Comparison of ENCODE assay signal across 12 cellular contexts in genomic region chr5:52560366-52560765, GRCh38.
DNase-seq lines count a peak whose midpoint lies in the region; ATAC-seq, FAIRE-seq and TF ChIP-seq lines count a peak whose summit lies in the region.
"Had no signal": no experiment of that assay in that cellular context is flagged by ENCODE, and none has a peak within 500 bp of the region (broad histone marks: within the 10 kb centered on the region; RNA-seq: fewer than 3 reads in every experiment).

No MANE protein-coding gene starts in this region.

- H3K36me3 ChIP-seq in MM.1S (replicated peaks; ENCODE audit: insufficient read depth, low read length) (no peaks in the 10 kb centered on the region), OCI-LY3 (replicated peaks; ENCODE audit: low read depth, low read length) (no peaks in the 10 kb centered on the region), colonic mucosa (no peaks in the 10 kb centered on the region)
- H3K36me3 ChIP-seq: transverse colon had no signal

- no peaks in the 10 kb centered on the region for H3K4me1 Mint-ChIP-seq in Calu3 (ENCODE audit: low read depth, unreplicated experiment)
- H3K4me1 Mint-ChIP-seq: activated B cell treated with CpG ODN at 0.5 μM for 24 hours had no signal

- H3K27ac Mint-ChIP-seq in Calu3 (ENCODE audit: unreplicated experiment) = no peak overlapping the region
- H3K27ac Mint-ChIP-seq: activated B cell treated with CpG ODN at 0.5 μM for 24 hours had no signal

- H3K9ac ChIP-seq in MM.1S (ENCODE audit: low read length) (no peak overlapping the region), OCI-LY3 (ENCODE audit: low read length) (no peak overlapping the region), colonic mucosa (ENCODE audit: low read depth in 2 of 2, low read length in 2 of 2) (no peak overlapping the region)

- FAIRE-seq in GM12891 (lab: Jason Lieb, UNC) = no peak

- no peak overlapping the region for H2AFZ ChIP-seq in MM.1S (ENCODE audit: low read length)
- no peak overlapping the region for H2AFZ ChIP-seq in OCI-LY3 (ENCODE audit: low read depth, low read length)

- ATAC-seq in GM18517 (IDR thresholded peaks at IDR 0.05; ENCODE audit: unreplicated experiment) = no peak

- no peaks in the 10 kb centered on the region for H3K27me3 ChIP-seq in MM.1S (replicated peaks; ENCODE audit: insufficient read depth, low read length)
- H3K27me3 ChIP-seq in OCI-LY3 (ENCODE audit: low read depth, low read length) = no peaks in the 10 kb centered on the region
- H3K27me3 ChIP-seq in colonic mucosa = no peaks in the 10 kb centered on the region
- H3K27me3 ChIP-seq: transverse colon had no signal

- intact Hi-C loops in Calu3 (cut with micrococcal nuclease; ENCODE audit: unreplicated experiment) = loop anchor here (2.0 to 5.0 kb wide), 4 partner anchors 96 to 1598 kb away; no protein-coding TSS in a partner anchor
- intact Hi-C loops in colonic mucosa (cut with DNase I) = no loop called here

- DNase-seq in Calu3 = no peak
- DNase-seq in MM.1S = peak; percentile 46
- DNase-seq in kidney glomerular epithelial cell (lab: John Stamatoyannopoulos, UW) = peak; percentile 19
- DNase-seq in colonic mucosa = no peak
- DNase-seq in activated effector memory CD4-positive, alpha-beta T cell treated with anti-CD3 and anti-CD28 coated beads, Interleukin-2, amount 50 U/mL, for 16 hours = no peak
- DNase-seq in GM12891 (ENCODE audit: insufficient read length, low spot score) = no peak
- DNase-seq: activated B cell treated with CpG ODN at 0.5 μM for 24 hours, aorta, IMR-90, transverse colon had no signal

- H4K20me1 ChIP-seq in MM.1S (ENCODE audit: insufficient read depth, low read length) (no peaks in the 10 kb centered on the region), OCI-LY3 (ENCODE audit: insufficient read depth, low read length) (no peaks in the 10 kb centered on the region)

- BruUV-seq in Calu3 (replicated peaks; lab: Mats Ljungman, UMichigan) = no TSS peak

- H3K27me3 Mint-ChIP-seq in Calu3 (ENCODE audit: unreplicated experiment) = no peaks in the 10 kb centered on the region
- H3K27me3 Mint-ChIP-seq: activated B cell treated with CpG ODN at 0.5 μM for 24 hours had no signal

- no peaks in the 10 kb centered on the region for H3K9me2 ChIP-seq in MM.1S (replicated peaks; ENCODE audit: insufficient read depth, low read length)

- H3F3A ChIP-seq in MM.1S (ENCODE audit: insufficient read depth, low read length) = no peaks in the 10 kb centered on the region

- H3K9me3 Mint-ChIP-seq in Calu3 (ENCODE audit: low read depth, unreplicated experiment) = no peaks in the 10 kb centered on the region

- no peak overlapping the region for H3K4me3 Mint-ChIP-seq in Calu3 (ENCODE audit: low read depth, unreplicated experiment)
- H3K4me3 Mint-ChIP-seq: activated B cell treated with CpG ODN at 0.5 μM for 24 hours had no signal

- no peak overlapping the region for H3K27ac ChIP-seq in MM.1S (ENCODE audit: low read length)
- no peak overlapping the region for H3K27ac ChIP-seq in OCI-LY3 (ENCODE audit: low read length)
- H3K27ac ChIP-seq in colonic mucosa = no peak overlapping the region
- H3K27ac ChIP-seq: transverse colon had no signal

- H3K9me3 ChIP-seq in MM.1S (replicated peaks; ENCODE audit: insufficient read depth, low read length) = no peaks in the 10 kb centered on the region
- no peaks in the 10 kb centered on the region for H3K9me3 ChIP-seq in OCI-LY3 (ENCODE audit: insufficient read depth, low read length)
- no peaks in the 10 kb centered on the region for H3K9me3 ChIP-seq in colonic mucosa
- H3K9me3 ChIP-seq: transverse colon had no signal

- H3K4me1 ChIP-seq in MM.1S (ENCODE audit: low read length) (no peaks in the 10 kb centered on the region), OCI-LY3 (ENCODE audit: low read length) (no peaks in the 10 kb centered on the region), colonic mucosa (no peaks in the 10 kb centered on the region)
- H3K4me1 ChIP-seq: transverse colon had no signal

- TF ChIP-seq POLR2A in GM12891 (IDR thresholded peaks at IDR 0.05; ENCODE audit: low read depth, low read length) = no peak

- CTCF ChIA-PET in Calu3 (lab: Charles Lee) = no interaction called here

- H3K4me2 ChIP-seq in MM.1S (ENCODE audit: low read depth, low read length) = no peak overlapping the region
- H3K4me2 ChIP-seq in OCI-LY3 (ENCODE audit: low read length) = no peak overlapping the region

- H3K79me2 ChIP-seq in MM.1S (ENCODE audit: low read length) (no peaks in the 10 kb centered on the region), OCI-LY3 (ENCODE audit: low read length) (no peaks in the 10 kb centered on the region)

- no peaks in the 10 kb centered on the region for H3K36me3 Mint-ChIP-seq in Calu3 (ENCODE audit: insufficient read depth, unreplicated experiment)

- TF ChIP-seq CTCF in Calu3 (IDR thresholded peaks at IDR 0.05; ENCODE audit: unreplicated experiment) (peak; percentile 44), MM.1S (IDR thresholded peaks at IDR 0.05; ENCODE audit: low read length) (peak; percentile 23), OCI-LY3 (IDR thresholded peaks at IDR 0.05; ENCODE audit: low read depth, low read length) (peak; percentile 34; the same call in 1 of the 2 replicates), colonic mucosa (IDR thresholded peaks at IDR 0.05) (no peak)

- H3K4me3 ChIP-seq in MM.1S (ENCODE audit: low read length) (no peak overlapping the region), OCI-LY3 (ENCODE audit: low read length) (no peak overlapping the region), colonic mucosa (no peak overlapping the region)
- H3K4me3 ChIP-seq: transverse colon had no signal

TF ChIP-seq in GM12891, 5 proteins besides CTCF, POLR2A, EP300 and RAD21:
- TF ChIP-seq POLR2AphosphoS5 (IDR thresholded peaks at IDR 0.05; ENCODE audit: low read depth, low read length) = no peak
- TF ChIP-seq SPI1 (IDR thresholded peaks at IDR 0.05; ENCODE audit: low read depth, low read length) = no peak
- TF ChIP-seq POU2F2 (IDR thresholded peaks at IDR 0.05; ENCODE audit: low read depth, low read length) = no peak
- no peak for TF ChIP-seq PAX5 (IDR thresholded peaks at IDR 0.05; ENCODE audit: insufficient read depth, low read length, severe bottlenecking)
- no peak for TF ChIP-seq TAF1 (IDR thresholded peaks at IDR 0.05; ENCODE audit: low read depth, low read length)

Comparison
In these comparisons a context has a peak if more than half of its experiments do, and no peak if none do; other contexts are left out.
1. DNase-seq: peak in MM.1S (single experiment) and kidney glomerular epithelial cell (single experiment); none in Calu3 (single experiment), colonic mucosa (single experiment), activated effector memory CD4-positive, alpha-beta T cell treated with anti-CD3 and anti-CD28 coated beads, Interleukin-2, amount 50 U/mL, for 16 hours (single experiment) and GM12891 (single experiment).